ENCODE assay signal across 16 cellular contexts in the genomic region with DNA sequence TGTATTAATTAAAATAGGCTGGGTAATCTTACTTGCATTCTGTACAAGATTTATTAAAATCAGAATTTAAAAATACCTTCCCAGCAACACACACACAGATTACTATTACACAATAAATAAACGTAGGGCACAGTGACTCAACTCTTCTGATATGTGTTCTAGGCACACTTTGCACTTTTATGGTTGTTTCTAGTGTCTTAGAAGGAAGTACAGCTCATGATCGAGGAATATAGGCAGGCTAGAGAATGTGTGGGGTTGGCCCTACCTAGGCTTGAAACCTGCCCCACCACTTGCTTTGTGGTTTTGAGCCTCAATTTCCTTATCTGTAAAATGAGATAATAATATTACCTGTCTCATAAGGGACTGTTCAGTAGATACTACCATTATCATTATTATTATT. TPM values are rescaled to one million over a fixed set of nuclear protein-coding genes. Genes with fewer than 3 reads are reported as not detected.
"Had no signal": no experiment of that assay in that cellular context is flagged by ENCODE, and none has a peak within 500 bp of the region (broad histone marks: within the 10 kb centered on the region; RNA-seq: fewer than 3 reads in every experiment).

No MANE protein-coding gene starts in this region.

- H3K4me1 ChIP-seq: transverse colon had no signal

- H3K4me3 Mint-ChIP-seq: activated naive CD4-positive, alpha-beta T cell treated with anti-CD3 and anti-CD28 coated beads, Interleukin-2, amount 50 U/mL, for 24 hours; naive B cell; stimulated activated effector memory CD8-positive, alpha-beta T cell treated with anti-CD3 and anti-CD28 coated beads, Interleukin-12 subunit alpha, Interleukin-12 subunit beta, amount 100 ng/mL, for 72 hours; T-helper 17 cell had no signal

- H3K27me3 Mint-ChIP-seq: activated naive CD4-positive, alpha-beta T cell treated with anti-CD3 and anti-CD28 coated beads, Interleukin-2, amount 50 U/mL, for 24 hours; T-helper 17 cell had no signal

- H3K4me3 ChIP-seq: cardiac muscle cell, lung, skin epidermis, transverse colon had no signal

- H3K4me1 Mint-ChIP-seq: activated naive CD4-positive, alpha-beta T cell treated with anti-CD3 and anti-CD28 coated beads, Interleukin-2, amount 50 U/mL, for 24 hours; naive B cell; stimulated activated effector memory CD8-positive, alpha-beta T cell treated with anti-CD3 and anti-CD28 coated beads, Interleukin-12 subunit alpha, Interleukin-12 subunit beta, amount 100 ng/mL, for 72 hours had no signal

- ATAC-seq: left colon; stimulated activated effector memory CD8-positive, alpha-beta T cell treated with anti-CD3 and anti-CD28 coated beads, Interleukin-12 subunit alpha, Interleukin-12 subunit beta, amount 100 ng/mL, for 72 hours; T-helper 17 cell had no signal

- H3K27me3 ChIP-seq: cardiac muscle cell, neutrophil, transverse colon had no signal

- H3K27ac Mint-ChIP-seq: activated naive CD4-positive, alpha-beta T cell treated with anti-CD3 and anti-CD28 coated beads, Interleukin-2, amount 50 U/mL, for 24 hours; activated T-helper 2 cell treated with anti-CD3 and anti-CD28 coated beads, Interferon-gamma antibody, Interleukin-2, Interleukin-4, amounts not matched to agents 10 μg/mL and 5 μg/mL and 100 μg/mL, durations not matched to agents 14 hours and 24 hours and 36 hours; naive B cell; stimulated activated effector memory CD8-positive, alpha-beta T cell treated with anti-CD3 and anti-CD28 coated beads, Interleukin-12 subunit alpha, Interleukin-12 subunit beta, amount 100 ng/mL, for 72 hours; T-helper 17 cell had no signal

- H3K27ac ChIP-seq: cardiac muscle cell, neutrophil, skin epidermis, transverse colon had no signal

- H3K36me3 ChIP-seq: cardiac muscle cell, neutrophil, transverse colon had no signal

- H3K9me3 Mint-ChIP-seq: activated naive CD4-positive, alpha-beta T cell treated with anti-CD3 and anti-CD28 coated beads, Interleukin-2, amount 50 U/mL, for 24 hours; activated T-helper 2 cell treated with anti-CD3 and anti-CD28 coated beads, Interferon-gamma antibody, Interleukin-2, Interleukin-4, amounts not matched to agents 10 μg/mL and 5 μg/mL and 100 μg/mL, durations not matched to agents 14 hours and 24 hours and 36 hours; stimulated activated effector memory CD8-positive, alpha-beta T cell treated with anti-CD3 and anti-CD28 coated beads, Interleukin-12 subunit alpha, Interleukin-12 subunit beta, amount 100 ng/mL, for 72 hours had no signal

- DNase-seq: activated CD4-positive, alpha-beta T cell treated with anti-CD3 and anti-CD28 coated beads, Interleukin-2, amount 50 U/mL, for 1 hour; activated CD4-positive, CD25-positive, alpha-beta regulatory T cell; left colon; naive B cell; T-helper 17 cell; transverse colon had no signal

- FAIRE-seq: colon, TTC549 had no signal

- H3K9me3 ChIP-seq: neutrophil, transverse colon had no signal

- H3K36me3 Mint-ChIP-seq: activated naive CD4-positive, alpha-beta T cell treated with anti-CD3 and anti-CD28 coated beads, Interleukin-2, amount 50 U/mL, for 24 hours; naive B cell; stimulated activated effector memory CD8-positive, alpha-beta T cell treated with anti-CD3 and anti-CD28 coated beads, Interleukin-12 subunit alpha, Interleukin-12 subunit beta, amount 100 ng/mL, for 72 hours had no signal

RNA-seq across cellular contexts. Expression of a gene that starts 30.5 kb away (rescaled TPM):
- total RNA-seq: activated CD8-positive, alpha-beta memory T cell treated with anti-CD3 and anti-CD28 coated beads for 36 hours; activated T-helper 2 cell treated with anti-CD3 and anti-CD28 coated beads, Interferon-gamma antibody, Interleukin-2, Interleukin-4, amounts not matched to agents 10 μg/mL and 5 μg/mL and 100 μg/mL, durations not matched to agents 14 hours and 24 hours and 36 hours; cardiac muscle cell; left colon; transverse colon had no signal
- polyA plus RNA-seq: cardiac muscle cell had no signal
